17 cellular contexts compared by ENCODE assay signal in the genomic region with DNA sequence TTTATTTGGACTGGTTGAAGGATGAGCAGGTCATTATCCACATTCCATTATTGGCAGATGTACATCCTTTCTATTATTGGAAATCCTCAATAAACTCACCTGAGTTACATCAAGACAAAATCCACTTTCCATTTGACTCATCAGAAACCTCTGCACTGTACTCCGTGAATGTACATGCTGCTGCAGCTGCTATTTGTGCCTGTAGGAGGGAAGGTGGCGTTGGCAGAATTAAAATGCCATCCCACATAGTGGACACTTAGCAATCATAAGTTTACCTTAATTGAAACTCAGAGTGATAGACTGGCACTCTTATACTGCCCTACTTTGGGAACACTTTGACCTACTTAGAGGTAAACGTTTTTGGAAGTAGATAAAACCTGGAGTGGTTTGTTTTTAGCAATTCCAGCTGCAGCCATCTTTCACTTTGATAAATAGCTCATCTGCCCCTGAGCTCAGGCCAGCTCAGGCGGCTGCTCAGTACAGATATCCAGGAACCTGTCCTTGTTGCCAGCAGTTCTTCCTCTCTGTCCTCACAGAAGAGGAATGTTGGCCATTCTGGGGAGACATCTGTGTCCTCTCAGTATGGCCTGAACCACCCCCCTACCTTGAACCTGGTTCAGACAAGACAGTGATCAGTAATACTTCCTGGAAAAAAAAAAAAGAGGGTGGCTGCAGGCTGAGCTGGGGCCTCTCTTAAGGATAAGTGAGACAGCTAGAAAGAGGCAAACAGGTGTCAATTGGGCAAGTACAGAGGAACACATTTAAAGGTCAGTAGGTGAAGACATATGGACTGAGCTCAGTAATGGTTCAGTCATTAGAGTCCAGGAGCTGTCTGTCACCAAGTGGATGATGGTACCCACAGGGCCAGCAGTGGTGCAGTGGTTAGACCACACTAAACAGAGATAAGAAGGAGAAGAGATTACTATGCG.
DNase-seq lines count a peak whose midpoint lies in the region; ATAC-seq and TF ChIP-seq lines count a peak whose summit lies in the region.
"Had no signal": no experiment of that assay in that cellular context is flagged by ENCODE, and none has a peak within 500 bp of the region (broad histone marks: within the 10 kb centered on the region; RNA-seq: fewer than 3 reads in every experiment).

No MANE protein-coding gene starts in this region.

- H3K27ac Mint-ChIP-seq in CD4-positive, alpha-beta memory T cell, result peak overlapping the region in 2 of 7 donors; percentile 7 to 58
- H3K27ac Mint-ChIP-seq: CD4-positive, alpha-beta T cell; H9 had no signal

- H3K27me3 Mint-ChIP-seq in CD4-positive, alpha-beta memory T cell, result peaks cover 0 to 4% of the 10 kb centered on the region in 2 donors

- H3K79me2 ChIP-seq in OCI-LY7 (ENCODE audit: insufficient read depth, low read depth, low read length), result no peaks in the 10 kb centered on the region

- H3K36me3 ChIP-seq in left ventricle myocardium inferior, result no peaks in the 10 kb centered on the region
- H3K36me3 ChIP-seq in OCI-LY7 (ENCODE audit: insufficient read depth, low read length), result no peaks in the 10 kb centered on the region
- no peaks in the 10 kb centered on the region for H3K36me3 ChIP-seq in CD4-positive, alpha-beta memory T cell (ENCODE audit: insufficient read depth, low read length)
- H3K36me3 ChIP-seq: WERI-Rb-1 had no signal

- no peak overlapping the region for H3K4me3 ChIP-seq in left ventricle myocardium inferior
- H3K4me3 ChIP-seq in OCI-LY7 (ENCODE audit: low read depth, low read length, poor library complexity, severe bottlenecking), result no peak overlapping the region
- H3K4me3 ChIP-seq in CD4-positive, alpha-beta memory T cell (ENCODE audit: low read length in 2 of 2), result no peak overlapping the region
- H3K4me3 ChIP-seq: coronary artery, mucosa of descending colon, smooth muscle cell had no signal

- H3K9me2 ChIP-seq in OCI-LY7 (ENCODE audit: insufficient read depth, low read length), result no peaks in the 10 kb centered on the region

- no peak overlapping the region for H2AFZ ChIP-seq in OCI-LY7 (ENCODE audit: low read length)

- H4K20me1 ChIP-seq in OCI-LY7 (ENCODE audit: insufficient read depth, low read length), result no peaks in the 10 kb centered on the region

- intact Hi-C loops in Right ventricle myocardium inferior (cut with DNase I), result loop anchor here (5.0 kb wide), 3 partner anchors 35 to 325 kb away; no protein-coding TSS in a partner anchor
- intact Hi-C loops in cardiac septum (cut with DNase I), result no loop called here
- intact Hi-C loops in left ventricle myocardium inferior (cut with micrococcal nuclease), result no loop called here
- intact Hi-C loops in OCI-LY7 (cut with micrococcal nuclease; ENCODE audit: unreplicated experiment), result no loop called here
- intact Hi-C loops in CD4-positive, alpha-beta memory T cell (cut with micrococcal nuclease), result no loop called here

- H3K27ac ChIP-seq in left ventricle myocardium inferior (replicated peaks) (no peak overlapping the region), OCI-LY7 (ENCODE audit: low read depth, low read length, poor library complexity, severe bottlenecking) (no peak overlapping the region)
- no peak overlapping the region for H3K27ac ChIP-seq in CD4-positive, alpha-beta memory T cell (ENCODE audit: low read depth, low read length)
- H3K27ac ChIP-seq: coronary artery, epithelial cell of prostate, WERI-Rb-1 had no signal

- H3K4me3 Mint-ChIP-seq in CD4-positive, alpha-beta memory T cell, result no peak overlapping the region
- H3K4me3 Mint-ChIP-seq: CD4-positive, alpha-beta T cell; H9 had no signal

- H3K9me3 ChIP-seq in left ventricle myocardium inferior (replicated peaks) (no peaks in the 10 kb centered on the region), OCI-LY7 (ENCODE audit: low read length) (no peaks in the 10 kb centered on the region)
- H3K9me3 ChIP-seq in CD4-positive, alpha-beta memory T cell (ENCODE audit: control insufficient read depth in 1 of 2, low read length in 2 of 2), result no peaks in the 10 kb centered on the region
- H3K9me3 ChIP-seq: mucosa of descending colon had no signal

- peak; percentile 58 for TF ChIP-seq CTCF in left ventricle myocardium inferior (IDR thresholded peaks at IDR 0.05; ENCODE audit: borderline replicate concordance)
- no peak for TF ChIP-seq CTCF in OCI-LY7 (conservative IDR thresholded peaks at IDR 0.05; ENCODE audit: low read length)

- no TSS peak for BruUV-seq in OCI-LY7 (replicated peaks; lab: Mats Ljungman, UMichigan)

- CTCF ChIA-PET in OCI-LY7 (lab: Charles Lee; ENCODE audit: unreplicated experiment), result no interaction called here
- CTCF ChIA-PET in CD4-positive, alpha-beta memory T cell (lab: Charles Lee; ENCODE audit: partially characterized antibody), result interaction anchor here (0.9 to 2.0 kb wide), 7 partner anchors 11 to 184 kb away, joined by 3 to 20 read pairs (median 6); no protein-coding TSS in a partner anchor

- peaks cover 0 to 1% (median 0%) of the 10 kb centered on the region in 4 donors for H3K4me1 Mint-ChIP-seq in CD4-positive, alpha-beta memory T cell

- no peaks in the 10 kb centered on the region for H3K36me3 Mint-ChIP-seq in CD4-positive, alpha-beta memory T cell

- H3K4me1 ChIP-seq in left ventricle myocardium inferior, result peaks cover 10% of the 10 kb centered on the region
- no peaks in the 10 kb centered on the region for H3K4me1 ChIP-seq in OCI-LY7 (ENCODE audit: insufficient read depth, low read length, poor library complexity, severe bottlenecking)
- H3K4me1 ChIP-seq in CD4-positive, alpha-beta memory T cell (ENCODE audit: insufficient read depth, low read length), result no peaks in the 10 kb centered on the region

- no peaks in the 10 kb centered on the region for H3K27me3 ChIP-seq in left ventricle myocardium inferior (ENCODE audit: low read depth)
- H3K27me3 ChIP-seq in CD4-positive, alpha-beta memory T cell (ENCODE audit: insufficient read depth, low read length), result no peaks in the 10 kb centered on the region

- no peak for DNase-seq in Right ventricle myocardium inferior (ENCODE audit: missing footprints)
- no peak for DNase-seq in cardiac septum (ENCODE audit: low spot score)
- no peak for DNase-seq in left ventricle myocardium inferior
- no peak for DNase-seq in OCI-LY7 (ENCODE audit: low spot score)
- DNase-seq in NCI-H187 (lab: John Stamatoyannopoulos, UW), result no peak
- DNase-seq in CD4-positive, alpha-beta memory T cell, result no peak
- no peak for DNase-seq in globus pallidus (ENCODE audit: low spot score)
- DNase-seq: activated CD8-positive, alpha-beta memory T cell treated with anti-CD3 and anti-CD28 coated beads for 24 hours; CD4-positive, alpha-beta T cell; H9; mucosa of descending colon; NCI-H526; WERI-Rb-1 had no signal

- POLR2A ChIA-PET in OCI-LY7 (lab: Charles Lee), result no interaction called here
- POLR2A ChIA-PET in CD4-positive, alpha-beta memory T cell (lab: Charles Lee; ENCODE audit: partially characterized antibody), result no interaction called here

- H3K4me2 ChIP-seq in OCI-LY7 (ENCODE audit: low read length), result no peak overlapping the region
- H3K4me2 ChIP-seq: smooth muscle cell had no signal

- ATAC-seq in Right ventricle myocardium inferior (peak; percentile 86), HG03439 (IDR thresholded peaks at IDR 0.05; ENCODE audit: unreplicated experiment) (peak; percentile 50)
- ATAC-seq: mucosa of descending colon had no signal

- no peaks in the 10 kb centered on the region for H3K9me3 Mint-ChIP-seq in CD4-positive, alpha-beta memory T cell
- H3K9me3 Mint-ChIP-seq: CD4-positive, alpha-beta T cell; H9 had no signal
